ENCODE assay signal across 28 cellular contexts in the genomic region with DNA sequence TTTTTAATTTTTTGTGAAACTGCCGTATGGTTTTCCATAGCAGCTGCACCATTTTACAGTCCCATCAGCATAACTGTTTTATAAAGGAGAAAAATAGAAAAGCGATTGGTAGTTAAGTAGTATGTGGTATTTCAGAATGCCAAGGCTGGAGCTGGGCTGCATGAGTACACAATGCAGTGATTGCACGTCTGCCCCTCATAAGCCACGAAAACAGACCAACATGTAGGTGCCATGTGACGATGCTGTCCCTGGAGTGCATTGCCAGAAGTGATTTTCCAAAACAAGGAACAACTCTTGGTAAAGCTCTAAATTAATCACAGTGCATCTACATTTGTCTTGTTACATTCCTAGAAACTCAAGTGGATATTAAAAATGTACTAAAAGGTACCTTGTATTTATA.
"Had no signal": no experiment of that assay in that cellular context is flagged by ENCODE, and none has a peak within 500 bp of the region (broad histone marks: within the 10 kb centered on the region; RNA-seq: fewer than 3 reads in every experiment).

No MANE protein-coding gene starts in this region.

- H3K36me3 ChIP-seq: colonic mucosa, esophagus muscularis mucosa, esophagus squamous epithelium, gastrocnemius medialis, gastroesophageal sphincter, heart left ventricle, heart right ventricle had no signal

- H3K9me3 Mint-ChIP-seq: dendritic cell treated with granulocyte-macrophage colony-stimulating factor and Interleukin-4, amounts not matched to agents 40 ng/mL and 50 ng/mL, for 4 days; effector memory CD8-positive, alpha-beta T cell had no signal

- H3K27ac Mint-ChIP-seq: dendritic cell treated with granulocyte-macrophage colony-stimulating factor and Interleukin-4, amounts not matched to agents 40 ng/mL and 50 ng/mL, for 4 days; effector memory CD8-positive, alpha-beta T cell had no signal

- H3K4me3 Mint-ChIP-seq: dendritic cell treated with granulocyte-macrophage colony-stimulating factor and Interleukin-4, amounts not matched to agents 40 ng/mL and 50 ng/mL, for 4 days; effector memory CD8-positive, alpha-beta T cell had no signal

- ATAC-seq: effector memory CD8-positive, alpha-beta T cell; esophagus mucosa; foreskin keratinocyte; gastrocnemius medialis; gastroesophageal sphincter; heart left ventricle; heart right ventricle had no signal

- H3K4me3 ChIP-seq: colonic mucosa, coronary artery, dorsolateral prefrontal cortex, esophagus muscularis mucosa, esophagus squamous epithelium, gastrocnemius medialis, gastroesophageal sphincter, heart left ventricle, heart right ventricle had no signal

- FAIRE-seq: colon, endometrium, endothelial cell of umbilical vein, frontal cortex had no signal

- H3K9me3 ChIP-seq: colonic mucosa, esophagus muscularis mucosa, esophagus squamous epithelium, gastrocnemius medialis, gastroesophageal sphincter, heart left ventricle, heart right ventricle had no signal

- H3K27me3 Mint-ChIP-seq: effector memory CD8-positive, alpha-beta T cell had no signal

- H3K27me3 ChIP-seq: colonic mucosa, esophagus muscularis mucosa, foreskin keratinocyte, gastrocnemius medialis, heart left ventricle, heart right ventricle had no signal

- H3K4me1 ChIP-seq: colonic mucosa had no signal

- DNase-seq: colonic mucosa; cortex of kidney; dermis blood vessel endothelial cell; dorsolateral prefrontal cortex; effector CD4-positive, alpha-beta T cell; effector CD8-positive, alpha-beta T cell; effector memory CD4-positive, alpha-beta T cell; effector memory CD8-positive, alpha-beta T cell; erythroblast; esophagus squamous epithelium; foreskin fibroblast; foreskin keratinocyte; foreskin melanocyte; gastrocnemius medialis; glutamatergic neuron; head of caudate nucleus; heart left ventricle; heart right ventricle had no signal

- H3K27ac ChIP-seq: colonic mucosa, coronary artery, dorsolateral prefrontal cortex, epithelial cell of prostate, esophagus muscularis mucosa, esophagus squamous epithelium, foreskin keratinocyte, gastrocnemius medialis, gastroesophageal sphincter, heart left ventricle, heart right ventricle had no signal
